Comparison of ENCODE assay signal across 10 cellular contexts in genomic region chr14:89399594-89400068, GRCh38. TPM values are rescaled to one million over a fixed set of nuclear protein-coding genes. Genes with fewer than 3 reads are reported as not detected.
DNase-seq lines count a peak whose midpoint lies in the region; ATAC-seq, FAIRE-seq and TF ChIP-seq lines count a peak whose summit lies in the region.
"Had no signal": no experiment of that assay in that cellular context is flagged by ENCODE, and none has a peak within 500 bp of the region (broad histone marks: within the 10 kb centered on the region; RNA-seq: fewer than 3 reads in every experiment).

No MANE protein-coding gene starts in this region.

- intact Hi-C loops in esophagus muscularis mucosa (cut with DNase I), result no loop called here
- intact Hi-C loops in vagina (cut with DNase I), result no loop called here

- no peak overlapping the region for H2AK5ac ChIP-seq in neuronal stem cell (ENCODE audit: low read depth, low read length)

- H2BK12ac ChIP-seq in neuronal stem cell (ENCODE audit: low read length), result no peak overlapping the region

- H3K23ac ChIP-seq in neuronal stem cell (ENCODE audit: low read depth, low read length, poor library complexity), result no peak overlapping the region

- ATAC-seq in HG03175 (IDR thresholded peaks at IDR 0.05; ENCODE audit: unreplicated experiment), result no peak

- peak overlapping the region; percentile 1 for H2AFZ ChIP-seq in neuronal stem cell (ENCODE audit: low read length)

- H3K9me3 ChIP-seq in esophagus muscularis mucosa (no peaks in the 10 kb centered on the region), neuronal stem cell (replicated peaks in 1 of 2; ENCODE audit: control insufficient read depth in 2 of 2, insufficient read depth in 1 of 2, low read depth in 1 of 2, low read length in 2 of 2) (no peaks in the 10 kb centered on the region), vagina (no peaks in the 10 kb centered on the region)

- TF ChIP-seq POLR2A in esophagus muscularis mucosa (IDR thresholded peaks at IDR 0.05; ENCODE audit: low read depth) (no peak), vagina (IDR thresholded peaks at IDR 0.05) (no peak), GM12892 (IDR thresholded peaks at IDR 0.05; ENCODE audit: low read depth, low read length) (no peak)

- no peak overlapping the region for H3K18ac ChIP-seq in neuronal stem cell (ENCODE audit: low read length)

- H3K14ac ChIP-seq in neuronal stem cell (ENCODE audit: low read length), result no peak overlapping the region

- H3K27ac ChIP-seq in esophagus muscularis mucosa (replicated peaks in 1 of 4) (peak overlapping the region; percentile 23 to 65 (median 45)), neuronal stem cell (replicated peaks; ENCODE audit: low read length) (no peak overlapping the region), vagina (no peak overlapping the region)

- DNase-seq in EL (peak; percentile 13), NCI-H524 treated with DMSO at 0.1 percent for 48 hours (lab: John Stamatoyannopoulos, UW) (peak; percentile 96), esophagus muscularis mucosa (ENCODE audit: extremely low spot score) (no peak), neuronal stem cell (ENCODE audit: low spot score) (peak; percentile 17), vagina (ENCODE audit: extremely low spot score in 2 of 2) (no peak), GM12892 (ENCODE audit: insufficient read length) (no peak)
- DNase-seq in activated effector memory CD4-positive, alpha-beta T cell treated with anti-CD3 and anti-CD28 coated beads, Interleukin-2, amount 50 U/mL, for 16 hours, result no peak

- H4K8ac ChIP-seq in neuronal stem cell (ENCODE audit: low read depth, low read length), result no peak overlapping the region

- H3K79me1 ChIP-seq in neuronal stem cell (ENCODE audit: low read depth, low read length), result peaks cover 8% of the 10 kb centered on the region

- WGBS in esophagus muscularis mucosa, result 12% methylated on average over 10 of the region's 10 CpGs
- WGBS in neuronal stem cell (ENCODE audit: extremely low coverage in 2 of 2, insufficient read length in 2 of 2, insufficient replicate concordance in 1 of 2), 2 donors, result no CpG with 5 or more reads among the region's 10 CpGs

- no peak for TF ChIP-seq EP300 in esophagus muscularis mucosa (IDR thresholded peaks at IDR 0.05)

- H3K27me3 ChIP-seq in esophagus muscularis mucosa, result no peaks in the 10 kb centered on the region
- H3K27me3 ChIP-seq in neuronal stem cell (ENCODE audit: control insufficient read depth in 3 of 3, insufficient read depth in 3 of 3, low read depth in 1 of 3, low read length in 3 of 3), result no peaks in the 10 kb centered on the region
- no peaks in the 10 kb centered on the region for H3K27me3 ChIP-seq in vagina

- TF ChIP-seq CTCF in esophagus muscularis mucosa (IDR thresholded peaks at IDR 0.05), result no peak
- TF ChIP-seq CTCF in vagina (IDR thresholded peaks at IDR 0.05), result no peak

- H3K4me1 ChIP-seq in esophagus muscularis mucosa (peaks cover 20 to 76% (median 60%) of the 10 kb centered on the region in 4 donors), neuronal stem cell (ENCODE audit: control insufficient read depth in 2 of 2, insufficient read depth in 1 of 2, low read depth in 1 of 2, low read length in 2 of 2) (peaks cover 2 to 24% of the 10 kb centered on the region in 2 donors), vagina (peaks cover 67% of the 10 kb centered on the region)

- H4K91ac ChIP-seq in neuronal stem cell (ENCODE audit: low read depth, low read length, poor library complexity), result no peak overlapping the region

- H3K4ac ChIP-seq in neuronal stem cell (ENCODE audit: low read length), result no peak overlapping the region

- no peak overlapping the region for H3K4me2 ChIP-seq in neuronal stem cell (ENCODE audit: insufficient read depth, low read length, poor library complexity, severe bottlenecking)

- no peak overlapping the region for H2BK120ac ChIP-seq in neuronal stem cell (ENCODE audit: low read depth, low read length)

- H3K36me3 ChIP-seq in esophagus muscularis mucosa (peaks cover 0 to 1% (median 0%) of the 10 kb centered on the region in 4 donors), neuronal stem cell (replicated peaks in 1 of 2; ENCODE audit: control insufficient read depth in 2 of 2, insufficient read depth in 2 of 2, low read length in 2 of 2) (peaks cover 0 to 11% of the 10 kb centered on the region in 2 donors), vagina (no peaks in the 10 kb centered on the region)

- H3K4me3 ChIP-seq in esophagus muscularis mucosa (peak overlapping the region in 3 of 4 donors; percentile 15 to 33 (median 19)), neuronal stem cell (ENCODE audit: low read length in 2 of 2) (no peak overlapping the region), vagina (peak overlapping the region in 1 of 2 donors; percentile 26)
- H3K4me3 ChIP-seq: lung had no signal

- no peak overlapping the region for H2BK5ac ChIP-seq in neuronal stem cell (ENCODE audit: low read length)

- no peak overlapping the region for H2BK15ac ChIP-seq in neuronal stem cell (ENCODE audit: low read length)

- no peak for FAIRE-seq in GM12892 (lab: Jason Lieb, UNC)
- FAIRE-seq: TTC549 had no signal

- H3K9ac ChIP-seq in neuronal stem cell (ENCODE audit: low read depth, low read length, poor library complexity), result no peak overlapping the region

RNA-seq across cellular contexts. Expression of gene FOXN3, which starts 17.4 kb away (rescaled TPM):
- total RNA-seq in esophagus muscularis mucosa, result 100 to 1,000 TPM; 114 to 180 (median 145) TPM
- polyA plus RNA-seq in neuronal stem cell (2013, experiment 1 of 2), result 21.1 TPM
- 21.5 TPM for polyA plus RNA-seq in neuronal stem cell (2013, experiment 2 of 2)
- 111 TPM for total RNA-seq in vagina
- 29.8 TPM for polyA plus RNA-seq in GM12892 (2012; ENCODE audit: missing spikeins)

Comparison
In these comparisons a context has a peak if more than half of its experiments do, and no peak if none do; other contexts are left out.
1. DNase-seq: peak in EL (single experiment), NCI-H524 treated with DMSO at 0.1 percent for 48 hours (single experiment) and neuronal stem cell (single experiment); none in esophagus muscularis mucosa (single experiment), vagina (0 of 2), activated effector memory CD4-positive, alpha-beta T cell treated with anti-CD3 and anti-CD28 coated beads, Interleukin-2, amount 50 U/mL, for 16 hours (single experiment) and GM12892 (single experiment).
2. H3K27ac ChIP-seq: peak in esophagus muscularis mucosa (4 of 4); none in neuronal stem cell (single experiment) and vagina (single experiment).
3. H3K4me3 ChIP-seq: peak in esophagus muscularis mucosa (3 of 4); none in neuronal stem cell (0 of 2).